In genomic region chr18:12886498-12887126, GRCh38 we compare ENCODE assay signal across 9 cellular contexts. TPM values are rescaled to one million over a fixed set of nuclear protein-coding genes. Genes with fewer than 3 reads are reported as not detected.
DNase-seq lines count a peak whose midpoint lies in the region; ATAC-seq, FAIRE-seq and TF ChIP-seq lines count a peak whose summit lies in the region.
"Had no signal": no experiment of that assay in that cellular context is flagged by ENCODE, and none has a peak within 500 bp of the region (broad histone marks: within the 10 kb centered on the region; RNA-seq: fewer than 3 reads in every experiment).

No MANE protein-coding gene starts in this region.

- H3K9me3 ChIP-seq in A549 (no peaks in the 10 kb centered on the region), right cardiac atrium (ENCODE audit: control insufficient read depth, low read length) (no peaks in the 10 kb centered on the region)

- WGBS in A549 (ENCODE audit: missing lambda C conversion rate): 18% methylated on average over 2 of the region's 2 CpGs
- WGBS in right cardiac atrium: 27% methylated on average over 2 of the region's 2 CpGs

- no peak overlapping the region for H3K4me2 ChIP-seq in A549

- DNase-seq in A549 (ENCODE audit: low read depth in 1 of 2, low spot score in 1 of 2) (peak in 1 of 2 experiments; percentile 56), EH (ENCODE audit: low read depth) (peak; percentile 39), NCI-H524 (lab: John Stamatoyannopoulos, UW) (peak; percentile 25 to 48), epithelial cell of proximal tubule (ENCODE audit: low read depth) (no peak), HPDE6-E6E7 (ENCODE audit: extremely low spot score) (no peak), Ammon's horn (ENCODE audit: low spot score) (no peak), DMS114 treated with DMSO at 0.1 percent for 48 hours (lab: John Stamatoyannopoulos, UW; ENCODE audit: unreplicated experiment) (no peak), right cardiac atrium (no peak)
- DNase-seq: NCI-H1105 treated with DMSO at 0.1 percent for 48 hours had no signal

- no peak for TF ChIP-seq POLR2A in A549 (IDR thresholded peaks at IDR 0.05; ENCODE audit: low read length)

- TF ChIP-seq EP300 in A549 (IDR thresholded peaks at IDR 0.05): no peak

- intact Hi-C loops in right cardiac atrium (cut with DNase I): no loop called here

- H3K4me1 ChIP-seq in A549: peaks cover 17% of the 10 kb centered on the region; the same call in 2 of the 3 replicates
- H3K4me1 ChIP-seq in right cardiac atrium (ENCODE audit: control insufficient read depth, insufficient read depth, low read length): peaks cover 2% of the 10 kb centered on the region

- POLR2A ChIA-PET in A549 (lab: Yijun Ruan, JAX): no interaction called here

- TF ChIP-seq CTCF in A549 (IDR thresholded peaks at IDR 0.05) (peak; percentile 38), epithelial cell of proximal tubule (conservative IDR thresholded peaks at IDR 0.05; ENCODE audit: low read depth, low read length) (peak; percentile 69)

- 0 out of 6 replicates have a peak, but pooled peaks of 1 of the 2 experiments have one; percentile 25 for ATAC-seq in A549
- ATAC-seq in right cardiac atrium: no peak

- TF ChIP-seq RAD21 in A549 (conservative IDR thresholded peaks at IDR 0.05 in 1 of 2, IDR thresholded peaks at IDR 0.05 in 1 of 2): no peak; a peak in 1 of 5 replicates

- no peaks in the 10 kb centered on the region for H3K27me3 ChIP-seq in right cardiac atrium (ENCODE audit: control insufficient read depth, insufficient read depth)

- no peak for FAIRE-seq in A549 (lab: Jason Lieb, UNC)

- H3K4me3 ChIP-seq in A549: no peak overlapping the region
- no peak overlapping the region for H3K4me3 ChIP-seq in epithelial cell of proximal tubule (ENCODE audit: low read depth, low read length)
- H3K4me3 ChIP-seq in right cardiac atrium (ENCODE audit: low read length): no peak overlapping the region

- H3K27ac ChIP-seq in A549 (no peak overlapping the region), right cardiac atrium (ENCODE audit: low read length) (no peak overlapping the region)

- CTCF ChIA-PET in A549 (lab: Yijun Ruan, JAX): interaction anchor here (1.0 to 2.6 kb wide), 6 partner anchors 47 to 160 kb away, joined by 3 to 11 read pairs (median 4); no protein-coding TSS in a partner anchor

TF ChIP-seq in A549, 52 proteins besides CTCF, POLR2A, EP300 and RAD21:
- TF ChIP-seq HOXA7 (CRISPR knock-in tag; IDR thresholded peaks at IDR 0.05): no peak
- no peak for TF ChIP-seq CHD4 (IDR thresholded peaks at IDR 0.05; ENCODE audit: borderline replicate concordance)
- no peak for TF ChIP-seq HOXB5 (CRISPR knock-in tag; IDR thresholded peaks at IDR 0.05)
- no peak for TF ChIP-seq MAZ (IDR thresholded peaks at IDR 0.05; ENCODE audit: borderline replicate concordance, low read depth, low read length)
- no peak for TF ChIP-seq MAX (IDR thresholded peaks at IDR 0.05)
- TF ChIP-seq USF2 (IDR thresholded peaks at IDR 0.05): no peak

RNA-seq across cellular contexts. Expression of gene PTPN2, which starts 2.6 kb away (rescaled TPM):
- polyA plus RNA-seq in A549 (2011; rRNA removed) (32.4 and 33.3 TPM in 2 replicates), A549 (2017; fragmentation: RNase III; extraction: RNeasy Plus Mini Kit Qiagen cat#74134 plus additional on column Dnase treatment) (22.9 to 25.3 TPM (median 23.0 TPM) in 3 replicates), right cardiac atrium (12.3 TPM)
- polyA plus RNA-seq in A549 (2012; cell fraction: cytosol; rRNA removed): 7.4 and 8.0 TPM in 2 replicates
- 5.8 and 10.5 TPM in 2 replicates for polyA plus RNA-seq in A549 (2012; cell fraction: nucleus; rRNA removed)
- 9.5 and 20.4 TPM in 2 replicates for polyA minus RNA-seq in A549 (2011; rRNA and poly(A)+ RNA removed)
- total RNA-seq in epithelial cell of proximal tubule (29.6 and 54.0 TPM in 2 replicates), right cardiac atrium (10 to 100 TPM; 15.3 to 16.5 (median 15.5) TPM)

Comparison
In these comparisons a context has a peak if more than half of its experiments do, and no peak if none do; other contexts are left out.
1. DNase-seq: peak in EH (single experiment) and NCI-H524 (2 of 2); none in epithelial cell of proximal tubule (single experiment), HPDE6-E6E7 (single experiment), Ammon's horn (single experiment), DMS114 treated with DMSO at 0.1 percent for 48 hours (single experiment) and right cardiac atrium (0 of 3).